In the genomic region with DNA sequence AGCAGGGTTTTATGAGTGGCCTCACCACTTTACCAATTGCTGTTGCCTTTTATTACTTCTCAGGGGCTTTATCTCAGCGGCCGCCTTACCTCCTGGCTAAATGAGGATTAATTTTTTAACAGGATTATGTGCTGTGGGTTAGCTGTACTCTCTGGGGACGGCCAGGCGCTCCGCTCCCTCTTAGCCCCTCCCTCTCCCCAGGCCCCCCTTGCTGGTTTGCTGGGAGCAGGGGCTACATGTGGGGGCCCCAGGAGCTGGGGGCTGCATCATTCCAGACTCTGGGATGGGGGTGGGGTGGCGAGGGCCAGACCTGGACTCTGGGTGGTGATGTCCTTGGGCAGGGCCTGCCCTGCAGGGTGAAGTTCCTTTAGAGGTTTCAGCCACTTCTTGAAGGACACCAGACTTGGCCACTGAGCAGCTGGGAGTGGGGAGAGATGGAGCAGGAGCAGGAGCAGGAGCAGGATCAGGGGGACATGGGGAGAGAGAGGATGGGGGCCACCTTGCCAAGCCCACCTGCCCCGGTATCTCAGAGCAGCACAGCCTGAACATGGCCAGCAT, we compare ENCODE assay signal across 20 cellular contexts.
A peak's percentile ranks its signal among the peaks of the same experiment; 100 is the strongest.
DNase-seq lines count a peak whose midpoint lies in the region; ATAC-seq and TF ChIP-seq lines count a peak whose summit lies in the region.
"Had no signal": no experiment of that assay in that cellular context is flagged by ENCODE, and none has a peak within 500 bp of the region (broad histone marks: within the 10 kb centered on the region; RNA-seq: fewer than 3 reads in every experiment).

No MANE protein-coding gene starts in this region.

- no peak overlapping the region for H2BK5ac ChIP-seq in H9 (ENCODE audit: insufficient read length, low read length)
- no peak overlapping the region for H2BK5ac ChIP-seq in trophoblast cell (ENCODE audit: low read depth, low read length, poor library complexity)

- H4K8ac ChIP-seq in H9 (replicated peaks; ENCODE audit: insufficient read length, low read depth, low read length) (no peak overlapping the region), trophoblast cell (ENCODE audit: low read depth, low read length) (no peak overlapping the region)

- H3T11ph ChIP-seq in H9 (ENCODE audit: low read length), result no peak overlapping the region

- H3K4ac ChIP-seq in H9 (ENCODE audit: low read depth, low read length), result no peak overlapping the region
- H3K4ac ChIP-seq in trophoblast cell (ENCODE audit: low read depth, low read length), result no peak overlapping the region

- H3K27ac Mint-ChIP-seq in H9, result no peak overlapping the region
- H3K27ac Mint-ChIP-seq in type B pancreatic cell, result no peak overlapping the region
- H3K27ac Mint-ChIP-seq: activated naive CD4-positive, alpha-beta T cell treated with anti-CD3 and anti-CD28 coated beads, Interleukin-2, amount 50 U/mL, for 72 hours; CD8-positive, alpha-beta T cell had no signal

- no peaks in the 10 kb centered on the region for H3K79me1 ChIP-seq in H9 (ENCODE audit: insufficient read depth, low read depth, low read length, poor library complexity, severe bottlenecking)
- H3K79me1 ChIP-seq in trophoblast cell (ENCODE audit: low read length), result no peaks in the 10 kb centered on the region

- H3K79me2 ChIP-seq in H9 (ENCODE audit: insufficient read depth, low read length) (no peaks in the 10 kb centered on the region), trophoblast cell (ENCODE audit: control insufficient read depth, insufficient read depth, low read length, poor library complexity) (no peaks in the 10 kb centered on the region)

- H4K12ac ChIP-seq in trophoblast cell (ENCODE audit: low read depth, low read length), result no peak overlapping the region

- H3K4me2 ChIP-seq in H9 (ENCODE audit: insufficient read depth, insufficient read length, low read length), result no peak overlapping the region
- no peak overlapping the region for H3K4me2 ChIP-seq in trophoblast cell (ENCODE audit: low read length)

- no peak for TF ChIP-seq CTCF in H9 (conservative IDR thresholded peaks at IDR 0.05)
- no peak for TF ChIP-seq CTCF in type B pancreatic cell (conservative IDR thresholded peaks at IDR 0.05)

- H3K23me2 ChIP-seq in H9 (ENCODE audit: insufficient read length, low read depth, low read length, poor library complexity, severe bottlenecking), result peaks cover 13% of the 10 kb centered on the region

- H3K18ac ChIP-seq in H9 (ENCODE audit: insufficient read length, low read depth, low read length), result no peak overlapping the region
- H3K18ac ChIP-seq in trophoblast cell (ENCODE audit: low read length), result no peak overlapping the region

- H4K5ac ChIP-seq in H9 (ENCODE audit: insufficient read length, low read depth, low read length), result no peak overlapping the region

- no peak overlapping the region for H2BK12ac ChIP-seq in H9 (ENCODE audit: insufficient read length, low read depth, low read length)
- no peak overlapping the region for H2BK12ac ChIP-seq in trophoblast cell (ENCODE audit: low read length)

- H3K9ac ChIP-seq in H9 (ENCODE audit: extremely low read depth, insufficient read length, low read length), result no peak overlapping the region
- H3K9ac ChIP-seq in trophoblast cell (ENCODE audit: low read length), result no peak overlapping the region

- H3K4me3 ChIP-seq in trophoblast cell (ENCODE audit: low read depth, low read length), result no peak overlapping the region
- H3K4me3 ChIP-seq: mucosa of descending colon, SJSA1, tibial artery had no signal

- no peak overlapping the region for H3K4me3 Mint-ChIP-seq in H9
- H3K4me3 Mint-ChIP-seq in type B pancreatic cell, result no peak overlapping the region
- H3K4me3 Mint-ChIP-seq: CD8-positive, alpha-beta T cell had no signal

- no peak overlapping the region for H2BK15ac ChIP-seq in H9 (ENCODE audit: low read depth, low read length)

- no peak overlapping the region for H2BK20ac ChIP-seq in H9 (ENCODE audit: low read depth, low read length, poor library complexity, severe bottlenecking)

- H3K56ac ChIP-seq in H9 (ENCODE audit: insufficient read length, low read depth, low read length), result no peak overlapping the region

- DNase-seq in activated effector memory CD4-positive, alpha-beta T cell treated with anti-CD3 and anti-CD28 coated beads, Interleukin-2, amount 50 U/mL, for 16 hours, result peak; percentile 62
- no peak for DNase-seq in activated effector memory CD4-positive, alpha-beta T cell treated with Interleukin-2 at 50 U/mL for 16 hours
- DNase-seq in H9 (peak; percentile 26), islet precursor cell (peak; percentile 52), type B pancreatic cell (ENCODE audit: extremely low spot score, unreplicated experiment) (peak; percentile 79), trophoblast cell (no peak), KBM-7 (no peak)
- DNase-seq: activated CD4-positive, alpha-beta T cell treated with anti-CD3 and anti-CD28 coated beads, Interleukin-2, amount 50 U/mL, for 1 hour; activated T-cell treated with anti-CD3 and anti-CD28 coated beads, Interleukin-2, amount 50 U/mL, for 1 hour; brain microvascular endothelial cell; NCI-H1436 treated with DMSO at 0.1 percent for 48 hours; NCI-H226; T1000 had no signal

- no peaks in the 10 kb centered on the region for H3K27me3 ChIP-seq in H9 (ENCODE audit: insufficient read depth, low read length)
- no peaks in the 10 kb centered on the region for H3K27me3 ChIP-seq in trophoblast cell (ENCODE audit: insufficient read depth, low read length)
- H3K27me3 ChIP-seq: brain microvascular endothelial cell, SJSA1 had no signal

- H3K36me3 Mint-ChIP-seq in H9 (ENCODE audit: insufficient read depth in 1 of 3, low read depth in 3 of 3), result peaks cover 7 to 13% (median 9%) of the 10 kb centered on the region in 3 experiments
- H3K36me3 Mint-ChIP-seq in type B pancreatic cell, result no peaks in the 10 kb centered on the region
- H3K36me3 Mint-ChIP-seq: activated naive CD4-positive, alpha-beta T cell treated with anti-CD3 and anti-CD28 coated beads, Interleukin-2, amount 50 U/mL, for 72 hours; CD8-positive, alpha-beta T cell had no signal

- H3K14ac ChIP-seq in H9 (ENCODE audit: insufficient read depth, low read length), result no peak overlapping the region
- H3K14ac ChIP-seq in trophoblast cell (ENCODE audit: low read length), result no peak overlapping the region

- H3K4me1 ChIP-seq in H9 (ENCODE audit: insufficient read depth, low read length) (no peaks in the 10 kb centered on the region), trophoblast cell (ENCODE audit: control insufficient read depth in 1 of 2, insufficient read depth in 2 of 2, low read length in 2 of 2) (no peaks in the 10 kb centered on the region)
- H3K4me1 ChIP-seq: SJSA1, tibial artery had no signal

- no peaks in the 10 kb centered on the region; a peak in 1 of 5 replicates for H3K9me3 Mint-ChIP-seq in H9
- peaks cover 3% of the 10 kb centered on the region for H3K9me3 Mint-ChIP-seq in type B pancreatic cell
- H3K9me3 Mint-ChIP-seq: activated naive CD4-positive, alpha-beta T cell treated with anti-CD3 and anti-CD28 coated beads, Interleukin-2, amount 50 U/mL, for 72 hours; CD8-positive, alpha-beta T cell had no signal

- H3K36me3 ChIP-seq in trophoblast cell (ENCODE audit: control insufficient read depth in 1 of 2, insufficient read depth in 2 of 2, low read length in 2 of 2), result no peaks in the 10 kb centered on the region
- H3K36me3 ChIP-seq: brain microvascular endothelial cell, SJSA1, tibial artery had no signal

- no CpG with 5 or more reads among the region's 7 CpGs for WGBS in H9 (ENCODE audit: extremely low coverage, insufficient read length, low lambda C conversion rate)
- WGBS in trophoblast cell (ENCODE audit: extremely low coverage, insufficient coverage, insufficient read length), result no CpG with 5 or more reads among the region's 7 CpGs

- peaks cover 3% of the 10 kb centered on the region for H4K20me1 ChIP-seq in H9 (ENCODE audit: control insufficient read depth, insufficient read depth, insufficient read length)

- H3K23ac ChIP-seq in H9 (ENCODE audit: insufficient read length, low read depth, low read length) (no peak overlapping the region), trophoblast cell (ENCODE audit: low read length) (no peak overlapping the region)

- H3K27me3 Mint-ChIP-seq in H9 (ENCODE audit: low read depth), result peaks cover 7% of the 10 kb centered on the region
- no peaks in the 10 kb centered on the region for H3K27me3 Mint-ChIP-seq in type B pancreatic cell

- H2AK5ac ChIP-seq in H9 (ENCODE audit: insufficient read length, low read length) (no peak overlapping the region), trophoblast cell (ENCODE audit: low read length) (no peak overlapping the region)

- H3K4me1 Mint-ChIP-seq in H9 (no peaks in the 10 kb centered on the region), type B pancreatic cell (ENCODE audit: unreplicated experiment) (no peaks in the 10 kb centered on the region)

- ATAC-seq in esophagus mucosa, result no peak
- ATAC-seq: activated naive CD4-positive, alpha-beta T cell treated with anti-CD3 and anti-CD28 coated beads, Interleukin-2, amount 50 U/mL, for 72 hours; CD8-positive, alpha-beta T cell; HCT116; mucosa of descending colon had no signal

- H3K9me3 ChIP-seq in H9 (ENCODE audit: control insufficient read depth, low read depth, low read length) (peaks cover 87% of the 10 kb centered on the region), trophoblast cell (ENCODE audit: insufficient read depth, low read depth, low read length) (peaks cover 74% of the 10 kb centered on the region)

- no peak overlapping the region for H3K27ac ChIP-seq in H9 (ENCODE audit: insufficient read length, low read depth, low read length)
- H3K27ac ChIP-seq in trophoblast cell (ENCODE audit: low read depth, low read length), result no peak overlapping the region
- H3K27ac ChIP-seq: brain microvascular endothelial cell, SJSA1, tibial artery had no signal

- in situ Hi-C loops in KBM-7 (cut with MboI; ENCODE audit: low pct_unique_long_range_greater_than_20kb, low sequenced_read_pairs), result no loop called here

- H2AFZ ChIP-seq in H9 (ENCODE audit: low read length) (no peak overlapping the region), trophoblast cell (ENCODE audit: insufficient read depth, low read length, poor library complexity) (no peak overlapping the region)

- H2BK120ac ChIP-seq in H9 (ENCODE audit: low read depth, low read length, poor library complexity, severe bottlenecking) (no peak overlapping the region), trophoblast cell (ENCODE audit: insufficient read depth, low read length, poor library complexity) (no peak overlapping the region)

- no peak overlapping the region for H4K91ac ChIP-seq in H9 (ENCODE audit: insufficient read length, low read depth, low read length)
- no peak overlapping the region for H4K91ac ChIP-seq in trophoblast cell (ENCODE audit: low read depth, low read length)

Comparison
In these comparisons a context has a peak if more than half of its experiments do, and no peak if none do; other contexts are left out.
1. DNase-seq: peak in activated effector memory CD4-positive, alpha-beta T cell treated with anti-CD3 and anti-CD28 coated beads, Interleukin-2, amount 50 U/mL, for 16 hours (single experiment), H9 (single experiment), islet precursor cell (single experiment) and type B pancreatic cell (single experiment); none in activated effector memory CD4-positive, alpha-beta T cell treated with Interleukin-2 at 50 U/mL for 16 hours (single experiment), trophoblast cell (0 of 2) and KBM-7 (single experiment).